Comparison of ENCODE assay signal across 1 cellular context in genomic region chr16:18280289-18280688, GRCh38. TPM values are rescaled to one million over a fixed set of nuclear protein-coding genes. Genes with fewer than 3 reads are reported as not detected.
"Had no signal": no experiment of that assay in that cellular context is flagged by ENCODE, and none has a peak within 500 bp of the region (broad histone marks: within the 10 kb centered on the region; RNA-seq: fewer than 3 reads in every experiment).

No MANE protein-coding gene starts in this region.

RNA-seq across cellular contexts. Expression of gene NPIPA8, which starts 56.2 kb away (rescaled TPM):
- total RNA-seq: GM12878 had no signal
